Comparison of ENCODE assay signal across 20 cellular contexts in the genomic region with DNA sequence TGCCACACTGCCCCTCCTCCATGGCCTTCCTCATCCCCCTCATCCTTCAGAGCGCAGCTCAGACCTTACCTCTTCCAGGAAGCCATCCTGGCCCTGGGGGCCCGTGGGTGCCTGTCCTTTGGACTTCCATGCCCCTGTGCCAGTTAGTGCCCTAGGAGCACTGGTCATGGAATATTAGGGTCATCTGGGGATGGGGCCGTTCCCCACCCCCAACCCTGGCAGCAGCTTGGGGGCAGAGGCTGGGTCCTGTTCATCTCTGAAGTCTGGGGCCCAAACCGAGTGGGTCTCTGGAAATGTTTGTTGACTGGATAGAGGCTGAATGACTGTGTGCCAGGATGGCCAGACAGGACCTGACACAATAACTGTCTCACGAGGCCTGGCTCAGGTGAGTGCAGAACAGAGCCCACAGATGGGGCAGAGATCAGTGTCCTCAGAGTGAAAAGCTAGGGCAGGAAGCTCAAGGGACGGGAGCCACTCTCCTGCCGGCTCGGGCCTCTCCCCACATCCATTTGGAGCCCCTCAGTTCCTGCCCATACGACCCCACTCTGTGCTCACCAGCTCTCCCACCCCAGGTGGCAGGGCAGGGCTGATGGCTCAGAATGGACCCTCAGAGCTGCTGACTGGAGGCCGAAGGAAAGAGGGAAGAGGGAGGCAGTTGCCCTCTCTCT.
DNase-seq lines count a peak whose midpoint lies in the region; ATAC-seq and TF ChIP-seq lines count a peak whose summit lies in the region.
"Had no signal": no experiment of that assay in that cellular context is flagged by ENCODE, and none has a peak within 500 bp of the region (broad histone marks: within the 10 kb centered on the region; RNA-seq: fewer than 3 reads in every experiment).

No MANE protein-coding gene starts in this region.

- peak; percentile 3 for ATAC-seq in HG02642 (IDR thresholded peaks at IDR 0.05; ENCODE audit: poor library complexity, unreplicated experiment)
- ATAC-seq: PC-3 had no signal

- H3K4me3 Mint-ChIP-seq in activated CD4-positive, alpha-beta memory T cell treated with anti-CD3 and anti-CD28 coated beads, Interleukin-2, amount 10 ng/mL, durations not matched to agents 7 days and 5 days: no peak overlapping the region
- H3K4me3 Mint-ChIP-seq: activated naive CD4-positive, alpha-beta T cell treated with anti-CD3 and anti-CD28 coated beads, Interleukin-2, amount 50 U/mL, for 24 hours; CD4-positive, alpha-beta memory T cell; neural crest cell had no signal

- no peaks in the 10 kb centered on the region for H3K36me3 Mint-ChIP-seq in activated CD4-positive, alpha-beta memory T cell treated with anti-CD3 and anti-CD28 coated beads, Interleukin-2, amount 10 ng/mL, durations not matched to agents 7 days and 5 days (ENCODE audit: low read depth)
- H3K36me3 Mint-ChIP-seq: activated naive CD4-positive, alpha-beta T cell treated with anti-CD3 and anti-CD28 coated beads, Interleukin-2, amount 50 U/mL, for 24 hours; CD4-positive, alpha-beta memory T cell had no signal

- no peak for TF ChIP-seq POLR2A in Peyer's patch (IDR thresholded peaks at IDR 0.05)

- no peaks in the 10 kb centered on the region for H3K9me3 Mint-ChIP-seq in activated CD4-positive, alpha-beta memory T cell treated with anti-CD3 and anti-CD28 coated beads, Interleukin-2, amount 10 ng/mL, durations not matched to agents 7 days and 5 days
- H3K9me3 Mint-ChIP-seq: activated naive CD4-positive, alpha-beta T cell treated with anti-CD3 and anti-CD28 coated beads, Interleukin-2, amount 50 U/mL, for 24 hours; neural crest cell had no signal

- H3K27me3 ChIP-seq in Peyer's patch: no peaks in the 10 kb centered on the region
- peaks cover 0 to 45% (median 0%) of the 10 kb centered on the region in 3 experiments for H3K27me3 ChIP-seq in neuronal stem cell (ENCODE audit: control insufficient read depth in 3 of 3, insufficient read depth in 3 of 3, low read depth in 1 of 3, low read length in 3 of 3)
- H3K27me3 ChIP-seq: colonic mucosa, left lung, testis had no signal

- H3K9ac ChIP-seq in neuronal stem cell (ENCODE audit: low read depth, low read length, poor library complexity): no peak overlapping the region

- CTCF ChIA-PET in activated CD4-positive, alpha-beta memory T cell treated with anti-CD3 and anti-CD28 coated beads, Interleukin-2, amount 10 ng/mL, durations not matched to agents 7 days and 5 days (lab: Charles Lee): no interaction called here

- peaks cover 0 to 10% (median 3%) of the 10 kb centered on the region in 4 donors for H3K4me1 ChIP-seq in Peyer's patch
- H3K4me1 ChIP-seq in neuronal stem cell (ENCODE audit: control insufficient read depth in 2 of 2, insufficient read depth in 1 of 2, low read depth in 1 of 2, low read length in 2 of 2): peaks cover 0 to 15% of the 10 kb centered on the region in 2 donors
- H3K4me1 ChIP-seq: colonic mucosa, left lung had no signal

- H3K27ac ChIP-seq in Peyer's patch (peak overlapping the region in 3 of 4 donors; percentile 13 to 72 (median 43)), neuronal stem cell (replicated peaks; ENCODE audit: low read length) (no peak overlapping the region)
- H3K27ac ChIP-seq: colonic mucosa, left lung, testis, VCaP had no signal

- no peak overlapping the region for H3K14ac ChIP-seq in neuronal stem cell (ENCODE audit: low read length)

- WGBS in neuronal stem cell (ENCODE audit: extremely low coverage in 2 of 2, insufficient read length in 2 of 2, insufficient replicate concordance in 1 of 2), 2 donors: no CpG with 5 or more reads among the region's 10 CpGs

- no peak overlapping the region for H3K27ac Mint-ChIP-seq in activated CD4-positive, alpha-beta memory T cell treated with anti-CD3 and anti-CD28 coated beads, Interleukin-2, amount 10 ng/mL, durations not matched to agents 7 days and 5 days
- H3K27ac Mint-ChIP-seq: activated naive CD4-positive, alpha-beta T cell treated with anti-CD3 and anti-CD28 coated beads, Interleukin-2, amount 50 U/mL, for 24 hours had no signal

- peak overlapping the region; percentile 45 for H3K18ac ChIP-seq in neuronal stem cell (ENCODE audit: low read length)

- H3K4ac ChIP-seq in neuronal stem cell (ENCODE audit: low read length): no peak overlapping the region

- no peak overlapping the region for H3K4me2 ChIP-seq in neuronal stem cell (ENCODE audit: insufficient read depth, low read length, poor library complexity, severe bottlenecking)

- H3K27me3 Mint-ChIP-seq in activated CD4-positive, alpha-beta memory T cell treated with anti-CD3 and anti-CD28 coated beads, Interleukin-2, amount 10 ng/mL, durations not matched to agents 7 days and 5 days: peaks cover 10% of the 10 kb centered on the region
- H3K27me3 Mint-ChIP-seq: activated naive CD4-positive, alpha-beta T cell treated with anti-CD3 and anti-CD28 coated beads, Interleukin-2, amount 50 U/mL, for 24 hours; CD4-positive, alpha-beta memory T cell had no signal

- peak overlapping the region; percentile 39 for H2BK5ac ChIP-seq in neuronal stem cell (ENCODE audit: low read length)

- no peak overlapping the region for H3K23ac ChIP-seq in neuronal stem cell (ENCODE audit: low read depth, low read length, poor library complexity)

- in situ Hi-C loops in GM13976 (cut with MboI; ENCODE audit: low sequenced_read_pairs, unreplicated experiment): no loop called here

- DNase-seq in GM13976 (ENCODE audit: low spot score) (peak; percentile 49), Peyer's patch (peak in 2 of 3 donors; percentile 27 to 44), neuronal stem cell (ENCODE audit: low spot score) (no peak), NCI-H1930 (lab: John Stamatoyannopoulos, UW) (no peak)
- no peak for DNase-seq in activated CD4-positive, alpha-beta memory T cell treated with anti-CD3 and anti-CD28 coated beads, Interleukin-2, amount 10 ng/mL, durations not matched to agents 7 days and 5 days
- no peak for DNase-seq in stimulated activated CD4-positive, alpha-beta T cell treated with anti-CD3 and anti-CD28 coated beads, Interleukin-15, amount 100 ng/mL, for 24 hours
- DNase-seq: activated CD4-positive, alpha-beta T cell treated with anti-CD3 and anti-CD28 coated beads, Interleukin-2, amount 50 U/mL, for 48 hours; activated T-cell treated with anti-CD3 and anti-CD28 coated beads, Interleukin-2, amount 50 U/mL, for 1 hour; CD4-positive, alpha-beta memory T cell; colonic mucosa; DMS53; HCEC 1CT; left lung; PC-3; T-helper 2 cell; testis had no signal

- no peak overlapping the region for H2BK12ac ChIP-seq in neuronal stem cell (ENCODE audit: low read length)

- H4K91ac ChIP-seq in neuronal stem cell (ENCODE audit: low read depth, low read length, poor library complexity): no peak overlapping the region

- H3K79me1 ChIP-seq in neuronal stem cell (ENCODE audit: low read depth, low read length): no peaks in the 10 kb centered on the region

- H3K36me3 ChIP-seq in Peyer's patch: no peaks in the 10 kb centered on the region
- no peaks in the 10 kb centered on the region for H3K36me3 ChIP-seq in neuronal stem cell (replicated peaks in 1 of 2; ENCODE audit: control insufficient read depth in 2 of 2, insufficient read depth in 2 of 2, low read length in 2 of 2)
- H3K36me3 ChIP-seq: colonic mucosa, left lung had no signal

- POLR2A ChIA-PET in activated CD4-positive, alpha-beta memory T cell treated with anti-CD3 and anti-CD28 coated beads, Interleukin-2, amount 10 ng/mL, durations not matched to agents 7 days and 5 days (lab: Charles Lee): interaction anchor here (1.1 to 1.8 kb wide), 2 partner anchors 12 to 63 kb away, joined by 3 to 6 read pairs; partner anchors contain the start of gene TLE3

- no peak overlapping the region for H2AFZ ChIP-seq in neuronal stem cell (ENCODE audit: low read length)

- peak overlapping the region; percentile 13 for H2BK120ac ChIP-seq in neuronal stem cell (ENCODE audit: low read depth, low read length)

- H3K4me3 ChIP-seq in Peyer's patch: no peak overlapping the region
- H3K4me3 ChIP-seq in neuronal stem cell (ENCODE audit: low read length in 2 of 2): no peak overlapping the region
- H3K4me3 ChIP-seq: colonic mucosa, left lung, testis had no signal

- H2BK15ac ChIP-seq in neuronal stem cell (ENCODE audit: low read length): peak overlapping the region; percentile 77

- no peak overlapping the region for H4K8ac ChIP-seq in neuronal stem cell (ENCODE audit: low read depth, low read length)

- peak overlapping the region; percentile 72 for H2AK5ac ChIP-seq in neuronal stem cell (ENCODE audit: low read depth, low read length)

- H3K9me3 ChIP-seq in Peyer's patch (no peaks in the 10 kb centered on the region), neuronal stem cell (replicated peaks in 1 of 2; ENCODE audit: control insufficient read depth in 2 of 2, insufficient read depth in 1 of 2, low read depth in 1 of 2, low read length in 2 of 2) (no peaks in the 10 kb centered on the region)
- H3K9me3 ChIP-seq: colonic mucosa, left lung, testis had no signal

- TF ChIP-seq CTCF in GM13976 (IDR thresholded peaks at IDR 0.05; ENCODE audit: borderline replicate concordance, control extremely low read depth, extremely low read depth, insufficient read depth, missing control alignments) (no peak), Peyer's patch (IDR thresholded peaks at IDR 0.05) (no peak)

- no peaks in the 10 kb centered on the region for H3K4me1 Mint-ChIP-seq in activated CD4-positive, alpha-beta memory T cell treated with anti-CD3 and anti-CD28 coated beads, Interleukin-2, amount 10 ng/mL, durations not matched to agents 7 days and 5 days
- H3K4me1 Mint-ChIP-seq: activated naive CD4-positive, alpha-beta T cell treated with anti-CD3 and anti-CD28 coated beads, Interleukin-2, amount 50 U/mL, for 24 hours; CD4-positive, alpha-beta memory T cell had no signal

Comparison
In these comparisons a context has a peak if more than half of its experiments do, and no peak if none do; other contexts are left out.
1. DNase-seq: peak in GM13976 (single experiment) and Peyer's patch (2 of 3); none in neuronal stem cell (single experiment), NCI-H1930 (0 of 2), activated CD4-positive, alpha-beta memory T cell treated with anti-CD3 and anti-CD28 coated beads, Interleukin-2, amount 10 ng/mL, durations not matched to agents 7 days and 5 days (single experiment) and stimulated activated CD4-positive, alpha-beta T cell treated with anti-CD3 and anti-CD28 coated beads, Interleukin-15, amount 100 ng/mL, for 24 hours (single experiment).